In genomic region chr9:69211424-69212036, GRCh38 we compare ENCODE assay signal across 2 cellular contexts.
TF ChIP-seq lines count a peak whose summit lies in the region.

No MANE protein-coding gene starts in this region.

TF ChIP-seq in GM23338, 12 proteins besides CTCF, POLR2A, EP300 and RAD21 (continued from another document):
- no peak for TF ChIP-seq ZNF462 (CRISPR knock-in tag; IDR thresholded peaks at IDR 0.05)
- TF ChIP-seq REST (IDR thresholded peaks at IDR 0.05; ENCODE audit: unreplicated experiment), result no peak
- no peak for TF ChIP-seq ZNF114 (CRISPR knock-in tag; IDR thresholded peaks at IDR 0.05)
- no peak for TF ChIP-seq EZH2 (IDR thresholded peaks at IDR 0.05; ENCODE audit: low read depth, unreplicated experiment)
- no peak for TF ChIP-seq NANOG (IDR thresholded peaks at IDR 0.05; ENCODE audit: borderline replicate concordance)
- TF ChIP-seq ETS1 (IDR thresholded peaks at IDR 0.05), result no peak
- no peak for TF ChIP-seq ZNF331 (CRISPR knock-in tag; IDR thresholded peaks at IDR 0.05; ENCODE audit: low read depth)
- no peak for TF ChIP-seq EZH2phosphoT487 (IDR thresholded peaks at IDR 0.05; ENCODE audit: unreplicated experiment)
- TF ChIP-seq CREB1 (CRISPR knock-in tag; IDR thresholded peaks at IDR 0.05; ENCODE audit: low read depth), result no peak

TF ChIP-seq in WTC11, 78 proteins besides CTCF, POLR2A, EP300 and RAD21 (continued from another document):
- TF ChIP-seq ZNF281 (CRISPR knock-in tag; IDR thresholded peaks at IDR 0.05) (no peak), NR3C1 (CRISPR knock-in tag; conservative IDR thresholded peaks at IDR 0.05; ENCODE audit: low read depth) (no peak), E2F1 (CRISPR knock-in tag; IDR thresholded peaks at IDR 0.05) (no peak), ATF3 (CRISPR knock-in tag; conservative IDR thresholded peaks at IDR 0.05) (no peak), E2F4 (CRISPR knock-in tag; IDR thresholded peaks at IDR 0.05; ENCODE audit: borderline replicate concordance, low read depth) (no peak), ZSCAN18 (CRISPR knock-in tag; IDR thresholded peaks at IDR 0.05) (no peak)
